Comparison of ENCODE assay signal across 28 cellular contexts in the genomic region with DNA sequence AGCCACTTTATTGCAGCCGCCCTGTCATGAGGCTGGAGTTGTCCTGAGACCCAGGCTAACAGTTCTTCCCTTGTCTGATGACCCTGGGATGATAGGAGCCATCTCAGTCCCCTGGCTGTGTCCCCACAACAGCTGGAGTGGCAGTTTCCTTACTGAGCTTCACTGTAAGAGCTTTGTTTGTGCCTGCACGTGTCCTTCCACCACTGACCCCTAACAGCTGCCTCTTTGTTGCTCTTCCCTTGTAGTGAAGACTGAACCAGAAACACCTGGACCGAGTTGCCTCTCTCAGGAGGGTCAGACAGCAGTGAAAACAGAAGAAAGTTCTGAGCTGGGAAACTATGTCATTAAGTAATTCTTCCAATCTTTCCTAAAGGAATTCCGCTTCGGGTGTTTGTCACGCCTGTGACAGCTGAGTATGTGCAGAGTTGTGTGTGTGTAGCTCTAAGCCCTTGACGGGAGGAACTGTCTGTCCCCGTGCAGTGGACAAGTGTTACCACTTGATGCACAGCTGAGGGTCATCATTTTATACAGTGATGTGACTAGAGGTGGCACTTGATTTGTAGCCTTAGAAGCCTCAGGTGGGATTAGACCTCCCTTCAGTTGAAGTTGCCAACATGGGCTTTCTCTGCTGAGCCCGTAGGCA. TPM values are rescaled to one million over a fixed set of nuclear protein-coding genes. Genes with fewer than 3 reads are reported as not detected.
DNase-seq lines count a peak whose midpoint lies in the region; ATAC-seq and TF ChIP-seq lines count a peak whose summit lies in the region.
"Had no signal": no experiment of that assay in that cellular context is flagged by ENCODE, and none has a peak within 500 bp of the region (broad histone marks: within the 10 kb centered on the region; RNA-seq: fewer than 3 reads in every experiment).

No MANE protein-coding gene starts in this region.

- TF ChIP-seq CTCF in left ventricle myocardium inferior (IDR thresholded peaks at IDR 0.05; ENCODE audit: borderline replicate concordance) (no peak), neural crest cell (conservative IDR thresholded peaks at IDR 0.05) (no peak), type B pancreatic cell (conservative IDR thresholded peaks at IDR 0.05) (no peak), GM23338 (conservative IDR thresholded peaks at IDR 0.05; ENCODE audit: low read depth in 2 of 2) (no peak)

- H3K27me3 ChIP-seq in left ventricle myocardium inferior (ENCODE audit: low read depth), result no peaks in the 10 kb centered on the region
- H3K27me3 ChIP-seq in GM23338 (ENCODE audit: insufficient read depth), result no peaks in the 10 kb centered on the region
- H3K27me3 ChIP-seq: esophagus muscularis mucosa, gastrocnemius medialis, SJSA1, upper lobe of right lung had no signal

- no peaks in the 10 kb centered on the region for H3F3A ChIP-seq in GM23338 (replicated peaks; ENCODE audit: low read depth)

- no peaks in the 10 kb centered on the region; the same call in none of the 2 replicates for H4K20me1 ChIP-seq in GM23338 (replicated peaks; ENCODE audit: insufficient read depth)

- H3K36me3 ChIP-seq in left ventricle myocardium inferior (peaks cover 77% of the 10 kb centered on the region), GM23338 (ENCODE audit: insufficient read depth) (peaks cover 48% of the 10 kb centered on the region)

- no peaks in the 10 kb centered on the region for H3K9me3 Mint-ChIP-seq in neural crest cell
- no peaks in the 10 kb centered on the region for H3K9me3 Mint-ChIP-seq in type B pancreatic cell
- no peaks in the 10 kb centered on the region; the same call in 2 of the 3 replicates for H3K9me3 Mint-ChIP-seq in GM23338
- H3K9me3 Mint-ChIP-seq: activated T-helper 2 cell treated with anti-CD3 and anti-CD28 coated beads, Interferon-gamma antibody, Interleukin-2, Interleukin-4, amounts not matched to agents 10 μg/mL and 5 μg/mL and 100 μg/mL, durations not matched to agents 14 hours and 24 hours and 36 hours; nephron progenitor cell; T-helper 1 cell treated with Interleukin-12 subunit alpha and Interleukin-12 subunit beta and Interleukin-4 antibody, amounts not matched to agents 30 μg/mL and 1 μg/mL, for 36 hours had no signal

- H3K27ac ChIP-seq in left ventricle myocardium inferior (replicated peaks), result peak overlapping the region; percentile 51
- no peak overlapping the region for H3K27ac ChIP-seq in GM23338 (ENCODE audit: low read depth)
- H3K27ac ChIP-seq: esophagus muscularis mucosa, gastrocnemius medialis, psoas muscle, SJSA1, upper lobe of right lung had no signal

- H3K27ac Mint-ChIP-seq in neural crest cell (ENCODE audit: unreplicated experiment) (peak overlapping the region; percentile 64), type B pancreatic cell (peak overlapping the region; percentile 53), GM23338 (no peak overlapping the region)
- H3K27ac Mint-ChIP-seq: activated naive CD8-positive, alpha-beta T cell; activated T-helper 2 cell treated with anti-CD3 and anti-CD28 coated beads, Interferon-gamma antibody, Interleukin-2, Interleukin-4, amounts not matched to agents 10 μg/mL and 5 μg/mL and 100 μg/mL, durations not matched to agents 14 hours and 24 hours and 36 hours; nephron progenitor cell; T-helper 1 cell treated with Interleukin-12 subunit alpha and Interleukin-12 subunit beta and Interleukin-4 antibody, amounts not matched to agents 30 μg/mL and 1 μg/mL, for 36 hours had no signal

- H3K4me1 Mint-ChIP-seq in neural crest cell (peaks cover 12% of the 10 kb centered on the region), type B pancreatic cell (ENCODE audit: unreplicated experiment) (no peaks in the 10 kb centered on the region), GM23338 (no peaks in the 10 kb centered on the region)
- H3K4me1 Mint-ChIP-seq: nephron progenitor cell had no signal

- no peaks in the 10 kb centered on the region for H3K27me3 Mint-ChIP-seq in neural crest cell (ENCODE audit: low read depth)
- H3K27me3 Mint-ChIP-seq in type B pancreatic cell, result no peaks in the 10 kb centered on the region
- H3K27me3 Mint-ChIP-seq in GM23338 (ENCODE audit: insufficient read depth, low read depth, poor library complexity), result peaks cover 7% of the 10 kb centered on the region
- H3K27me3 Mint-ChIP-seq: activated naive CD8-positive, alpha-beta T cell had no signal

- H3K36me3 Mint-ChIP-seq in neural crest cell (ENCODE audit: low read depth) (peaks cover 32% of the 10 kb centered on the region), type B pancreatic cell (peaks cover 34% of the 10 kb centered on the region), GM23338 (ENCODE audit: low read depth) (peaks cover 77% of the 10 kb centered on the region)

- no peak overlapping the region for H3K4me3 ChIP-seq in left ventricle myocardium inferior
- H3K4me3 ChIP-seq in GM23338, result no peak overlapping the region
- H3K4me3 ChIP-seq: esophagus muscularis mucosa, gastrocnemius medialis, psoas muscle, SJSA1, upper lobe of right lung had no signal

- no peak overlapping the region for H2AFZ ChIP-seq in GM23338

- no peaks in the 10 kb centered on the region for H3K9me2 ChIP-seq in GM23338 (ENCODE audit: insufficient read depth)

- H3K4me2 ChIP-seq in GM23338, result no peak overlapping the region

- no peaks in the 10 kb centered on the region for H3K79me2 ChIP-seq in GM23338 (replicated peaks; ENCODE audit: insufficient read depth)

- H3K9me3 ChIP-seq in left ventricle myocardium inferior (replicated peaks), result no peaks in the 10 kb centered on the region
- H3K9me3 ChIP-seq: esophagus muscularis mucosa, gastrocnemius medialis, psoas muscle, SJSA1, upper lobe of right lung had no signal

- H3K4me3 Mint-ChIP-seq in neural crest cell (no peak overlapping the region), type B pancreatic cell (no peak overlapping the region), GM23338 (no peak overlapping the region)
- H3K4me3 Mint-ChIP-seq: activated naive CD8-positive, alpha-beta T cell; nephron progenitor cell; T-helper 1 cell treated with Interleukin-12 subunit alpha and Interleukin-12 subunit beta and Interleukin-4 antibody, amounts not matched to agents 30 μg/mL and 1 μg/mL, for 36 hours had no signal

- no peak for DNase-seq in Right ventricle myocardium inferior (ENCODE audit: missing footprints)
- no peak for DNase-seq in cardiac septum (ENCODE audit: low spot score)
- no peak for DNase-seq in left ventricle myocardium inferior
- DNase-seq in neural crest cell (ENCODE audit: low read depth, low spot score), result no peak
- no peak for DNase-seq in type B pancreatic cell (ENCODE audit: extremely low spot score, unreplicated experiment)
- DNase-seq in NOMO-1 (lab: John Stamatoyannopoulos, UW; ENCODE audit: unreplicated experiment in 2 of 2), result no peak
- no peak for DNase-seq in NCI-H2227 (lab: John Stamatoyannopoulos, UW; ENCODE audit: unreplicated experiment)
- no peak for DNase-seq in GM23338 (ENCODE audit: low spot score)
- DNase-seq: activated CD4-positive, alpha-beta T cell treated with anti-CD3 and anti-CD28 coated beads for 48 hours; AML-193; DMS79; effector memory CD4-positive, alpha-beta T cell; gastrocnemius medialis; kidney glomerular epithelial cell; mesendoderm; NCI-H1048; NCI-H2029; NCI-H446; nephron progenitor cell; psoas muscle; stimulated activated CD4-positive, alpha-beta T cell treated with anti-CD3 and anti-CD28 coated beads, Interleukin-4, amount 100 ng/mL, for 1 hour; stimulated activated naive CD8-positive, alpha-beta T cell treated with anti-CD3 and anti-CD28 coated beads, Interleukin-15, Interleukin-2, amounts not matched to agents 100 U/mL and 50 U/mL, for 24 hours; upper lobe of right lung had no signal

- intact Hi-C loops in Right ventricle myocardium inferior (cut with DNase I) (no loop called here), cardiac septum (cut with DNase I) (no loop called here), left ventricle myocardium inferior (cut with micrococcal nuclease) (no loop called here)

- peaks cover 21% of the 10 kb centered on the region for H3K4me1 ChIP-seq in left ventricle myocardium inferior
- no peaks in the 10 kb centered on the region for H3K4me1 ChIP-seq in GM23338 (ENCODE audit: insufficient read depth)
- H3K4me1 ChIP-seq: gastrocnemius medialis, psoas muscle, SJSA1, upper lobe of right lung had no signal

- ATAC-seq in Right ventricle myocardium inferior (peak; percentile 47), GM23338 (no peak)
- ATAC-seq: gastrocnemius medialis; psoas muscle; stimulated activated naive CD8-positive, alpha-beta T cell treated with anti-CD3 and anti-CD28 coated beads, Interleukin-15, Interleukin-2, amounts not matched to agents 100 U/mL and 50 U/mL, for 24 hours; upper lobe of right lung had no signal

TF ChIP-seq in GM23338, 12 proteins besides CTCF, POLR2A, EP300 and RAD21 (continues in another document):
- TF ChIP-seq, protein P1, sequence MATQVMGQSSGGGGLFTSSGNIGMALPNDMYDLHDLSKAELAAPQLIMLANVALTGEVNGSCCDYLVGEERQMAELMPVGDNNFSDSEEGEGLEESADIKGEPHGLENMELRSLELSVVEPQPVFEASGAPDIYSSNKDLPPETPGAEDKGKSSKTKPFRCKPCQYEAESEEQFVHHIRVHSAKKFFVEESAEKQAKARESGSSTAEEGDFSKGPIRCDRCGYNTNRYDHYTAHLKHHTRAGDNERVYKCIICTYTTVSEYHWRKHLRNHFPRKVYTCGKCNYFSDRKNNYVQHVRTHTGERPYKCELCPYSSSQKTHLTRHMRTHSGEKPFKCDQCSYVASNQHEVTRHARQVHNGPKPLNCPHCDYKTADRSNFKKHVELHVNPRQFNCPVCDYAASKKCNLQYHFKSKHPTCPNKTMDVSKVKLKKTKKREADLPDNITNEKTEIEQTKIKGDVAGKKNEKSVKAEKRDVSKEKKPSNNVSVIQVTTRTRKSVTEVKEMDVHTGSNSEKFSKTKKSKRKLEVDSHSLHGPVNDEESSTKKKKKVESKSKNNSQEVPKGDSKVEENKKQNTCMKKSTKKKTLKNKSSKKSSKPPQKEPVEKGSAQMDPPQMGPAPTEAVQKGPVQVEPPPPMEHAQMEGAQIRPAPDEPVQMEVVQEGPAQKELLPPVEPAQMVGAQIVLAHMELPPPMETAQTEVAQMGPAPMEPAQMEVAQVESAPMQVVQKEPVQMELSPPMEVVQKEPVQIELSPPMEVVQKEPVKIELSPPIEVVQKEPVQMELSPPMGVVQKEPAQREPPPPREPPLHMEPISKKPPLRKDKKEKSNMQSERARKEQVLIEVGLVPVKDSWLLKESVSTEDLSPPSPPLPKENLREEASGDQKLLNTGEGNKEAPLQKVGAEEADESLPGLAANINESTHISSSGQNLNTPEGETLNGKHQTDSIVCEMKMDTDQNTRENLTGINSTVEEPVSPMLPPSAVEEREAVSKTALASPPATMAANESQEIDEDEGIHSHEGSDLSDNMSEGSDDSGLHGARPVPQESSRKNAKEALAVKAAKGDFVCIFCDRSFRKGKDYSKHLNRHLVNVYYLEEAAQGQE (IDR thresholded peaks at IDR 0.05; ENCODE audit: unreplicated experiment), result no peak
- no peak for TF ChIP-seq POLR2AphosphoS5 (IDR thresholded peaks at IDR 0.05; ENCODE audit: low read depth)

RNA-seq across cellular contexts. Expression of a gene that starts 25.0 kb away (rescaled TPM):
- total RNA-seq in Right ventricle myocardium inferior (2.2 TPM), cardiac septum (2.3 TPM), left ventricle myocardium inferior (2.4 TPM), neural crest cell (4.7 and 4.9 TPM in 2 replicates), type B pancreatic cell (ENCODE audit: low replicate concordance) (3.2 and 3.3 TPM in 2 replicates)
- 8.2 and 10.6 TPM in 2 replicates for total RNA-seq in GM23338 (2014; rRNA removed; shearing (Covaris generic))
- 1.1 and 2.6 TPM in 2 replicates for polyA plus RNA-seq in GM23338 (2016; fragmentation: Nextera tagmentation; extraction: Ambion mirVana)
